In the genomic region with DNA sequence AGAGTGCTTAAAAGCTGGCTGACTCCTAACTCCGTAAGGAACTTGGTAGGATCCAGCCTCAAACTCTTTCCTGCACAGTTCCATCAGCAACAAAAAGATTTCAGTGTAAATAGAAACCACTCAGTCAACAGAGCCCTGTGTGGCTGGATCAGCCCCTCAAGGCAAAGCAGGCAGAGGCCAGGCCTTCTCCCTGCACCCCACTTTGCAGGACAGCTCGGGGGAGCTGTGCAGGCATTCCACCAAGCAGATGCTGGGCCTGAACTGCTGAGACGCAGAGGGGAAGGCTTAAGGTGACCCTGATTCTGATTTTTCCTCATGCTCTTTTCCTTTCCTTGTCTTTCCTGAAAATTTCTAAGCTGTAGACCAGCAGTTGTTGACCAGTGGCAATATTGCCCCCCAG, we compare ENCODE assay signal across 16 cellular contexts.
DNase-seq lines count a peak whose midpoint lies in the region; ATAC-seq and TF ChIP-seq lines count a peak whose summit lies in the region.
"Had no signal": no experiment of that assay in that cellular context is flagged by ENCODE, and none has a peak within 500 bp of the region (broad histone marks: within the 10 kb centered on the region; RNA-seq: fewer than 3 reads in every experiment).

No MANE protein-coding gene starts in this region.

- peak overlapping the region; percentile 56 for H3K27ac ChIP-seq in OCI-LY1 (ENCODE audit: low read depth, low read length, poor library complexity, severe bottlenecking)
- peak overlapping the region; percentile 20 to 77 (median 31) for H3K27ac ChIP-seq in esophagus muscularis mucosa (replicated peaks in 1 of 4)
- H3K27ac ChIP-seq in trophoblast cell (ENCODE audit: low read depth, low read length) = peak overlapping the region; percentile 29

- H3K4me2 ChIP-seq in OCI-LY1 (ENCODE audit: low read length) (no peak overlapping the region), trophoblast cell (ENCODE audit: low read length) (no peak overlapping the region)

- no peak overlapping the region for H4K12ac ChIP-seq in trophoblast cell (ENCODE audit: low read depth, low read length)

- peaks cover 24% of the 10 kb centered on the region for H3K4me1 Mint-ChIP-seq in activated naive CD8-positive, alpha-beta T cell (ENCODE audit: low read depth)
- H3K4me1 Mint-ChIP-seq in activated naive CD8-positive, alpha-beta T cell treated with anti-CD3 and anti-CD28 coated beads, Interleukin-2, amount 50 U/mL, for 24 hours = peaks cover 27% of the 10 kb centered on the region
- H3K4me1 Mint-ChIP-seq: CD14-positive monocyte had no signal

- no peak for ATAC-seq in activated naive CD8-positive, alpha-beta T cell treated with anti-CD3 and anti-CD28 coated beads, Interleukin-2, amount 50 U/mL, for 24 hours

- H3K36me3 Mint-ChIP-seq in activated naive CD8-positive, alpha-beta T cell = peaks cover 40% of the 10 kb centered on the region
- H3K36me3 Mint-ChIP-seq in activated naive CD8-positive, alpha-beta T cell treated with anti-CD3 and anti-CD28 coated beads, Interleukin-2, amount 50 U/mL, for 24 hours (ENCODE audit: low read depth) = peaks cover 64% of the 10 kb centered on the region
- H3K36me3 Mint-ChIP-seq: CD14-positive monocyte had no signal

- H2AFZ ChIP-seq in OCI-LY1 (ENCODE audit: low read length) = no peak overlapping the region
- H2AFZ ChIP-seq in trophoblast cell (ENCODE audit: insufficient read depth, low read length, poor library complexity) = no peak overlapping the region

- no peak overlapping the region for H3K4me3 Mint-ChIP-seq in activated naive CD8-positive, alpha-beta T cell
- H3K4me3 Mint-ChIP-seq in activated naive CD8-positive, alpha-beta T cell treated with anti-CD3 and anti-CD28 coated beads, Interleukin-2, amount 50 U/mL, for 24 hours = no peak overlapping the region
- H3K4me3 Mint-ChIP-seq: CD14-positive monocyte, H9 had no signal

- peaks cover 33% of the 10 kb centered on the region for H3K4me1 ChIP-seq in OCI-LY1 (ENCODE audit: insufficient read depth, low read length, severe bottlenecking)
- peaks cover 35 to 62% (median 53%) of the 10 kb centered on the region in 4 donors for H3K4me1 ChIP-seq in esophagus muscularis mucosa
- peaks cover 18 to 20% of the 10 kb centered on the region in 2 experiments for H3K4me1 ChIP-seq in trophoblast cell (ENCODE audit: control insufficient read depth in 1 of 2, insufficient read depth in 2 of 2, low read length in 2 of 2)

- TF ChIP-seq CTCF in OCI-LY1 (IDR thresholded peaks at IDR 0.05; ENCODE audit: low read length) (no peak), esophagus muscularis mucosa (IDR thresholded peaks at IDR 0.05) (no peak)

- H3K27ac Mint-ChIP-seq in activated naive CD8-positive, alpha-beta T cell = peak overlapping the region; percentile 28
- H3K27ac Mint-ChIP-seq in activated naive CD8-positive, alpha-beta T cell treated with anti-CD3 and anti-CD28 coated beads, Interleukin-2, amount 50 U/mL, for 24 hours = no peak overlapping the region
- H3K27ac Mint-ChIP-seq: H9 had no signal

- no peaks in the 10 kb centered on the region for H3K9me2 ChIP-seq in OCI-LY1 (ENCODE audit: low read depth, low read length)

- H2BK120ac ChIP-seq in trophoblast cell (ENCODE audit: insufficient read depth, low read length, poor library complexity) = peak overlapping the region; percentile 16

- intact Hi-C loops in esophagus muscularis mucosa (cut with DNase I) = loop anchor here (10.0 kb wide), 1 partner anchor 144 kb away; no protein-coding TSS in a partner anchor

- no peak overlapping the region for H3K4ac ChIP-seq in trophoblast cell (ENCODE audit: low read depth, low read length)

- H3K18ac ChIP-seq in trophoblast cell (ENCODE audit: low read length) = no peak overlapping the region

- H3K79me2 ChIP-seq in OCI-LY1 (ENCODE audit: insufficient read depth, low read length) (no peaks in the 10 kb centered on the region), trophoblast cell (ENCODE audit: control insufficient read depth, insufficient read depth, low read length, poor library complexity) (peaks cover 3% of the 10 kb centered on the region)

- H3K9me3 ChIP-seq in OCI-LY1 (ENCODE audit: low read length) = peaks cover 9% of the 10 kb centered on the region
- no peaks in the 10 kb centered on the region for H3K9me3 ChIP-seq in esophagus muscularis mucosa
- H3K9me3 ChIP-seq in trophoblast cell (ENCODE audit: insufficient read depth, low read depth, low read length) = peaks cover 3% of the 10 kb centered on the region
- H3K9me3 ChIP-seq: Caco-2 had no signal

- H4K8ac ChIP-seq in trophoblast cell (ENCODE audit: low read depth, low read length) = peak overlapping the region; percentile 31

- H2BK12ac ChIP-seq in trophoblast cell (ENCODE audit: low read length) = peak overlapping the region; percentile 12

- no peaks in the 10 kb centered on the region for H3K27me3 Mint-ChIP-seq in activated naive CD8-positive, alpha-beta T cell
- H3K27me3 Mint-ChIP-seq in activated naive CD8-positive, alpha-beta T cell treated with anti-CD3 and anti-CD28 coated beads, Interleukin-2, amount 50 U/mL, for 24 hours = no peaks in the 10 kb centered on the region

- H3K36me3 ChIP-seq in OCI-LY1 (ENCODE audit: insufficient read depth, low read length) (peaks cover 75% of the 10 kb centered on the region), esophagus muscularis mucosa (peaks cover 0 to 20% (median 0%) of the 10 kb centered on the region in 4 donors), trophoblast cell (ENCODE audit: control insufficient read depth in 1 of 2, insufficient read depth in 2 of 2, low read length in 2 of 2) (peaks cover 3 to 15% of the 10 kb centered on the region in 2 experiments)

- H3K23ac ChIP-seq in trophoblast cell (ENCODE audit: low read length) = no peak overlapping the region

- DNase-seq in activated naive CD8-positive, alpha-beta T cell treated with anti-CD3 and anti-CD28 coated beads, Interleukin-2, amount 50 U/mL, for 24 hours = no peak
- DNase-seq in esophagus muscularis mucosa (ENCODE audit: extremely low spot score) (no peak), trophoblast cell (no peak), activated gamma-delta T cell (lab: John Stamatoyannopoulos, UW) (no peak), SKM-1 treated with dmso at 0.1 percent for 144 hours (lab: John Stamatoyannopoulos, UW; ENCODE audit: unreplicated experiment) (no peak)
- DNase-seq in stimulated activated CD4-positive, alpha-beta T cell treated with anti-CD3 and anti-CD28 coated beads, Interleukin-4, amount 100 ng/mL, for 1 hour = no peak
- DNase-seq: Caco-2, H9, MM.1S, NCI-H1105 treated with DMSO at 0.1 percent for 48 hours, NCI-H187, NCI-H446, NCI-H82 had no signal

- H3K9me3 Mint-ChIP-seq in activated naive CD8-positive, alpha-beta T cell (ENCODE audit: low read depth) = no peaks in the 10 kb centered on the region
- H3K9me3 Mint-ChIP-seq in activated naive CD8-positive, alpha-beta T cell treated with anti-CD3 and anti-CD28 coated beads, Interleukin-2, amount 50 U/mL, for 24 hours = no peaks in the 10 kb centered on the region
- H3K9me3 Mint-ChIP-seq: H9 had no signal

- H3K4me3 ChIP-seq in OCI-LY1 (ENCODE audit: low read depth, low read length, poor library complexity, severe bottlenecking) (no peak overlapping the region), esophagus muscularis mucosa (no peak overlapping the region), trophoblast cell (ENCODE audit: low read depth, low read length) (no peak overlapping the region)

- H2BK5ac ChIP-seq in trophoblast cell (ENCODE audit: low read depth, low read length, poor library complexity) = no peak overlapping the region

- no peak for TF ChIP-seq EP300 in esophagus muscularis mucosa (IDR thresholded peaks at IDR 0.05)

- H3K14ac ChIP-seq in trophoblast cell (ENCODE audit: low read length) = peak overlapping the region; percentile 28

- peaks cover 31% of the 10 kb centered on the region for H3K79me1 ChIP-seq in trophoblast cell (ENCODE audit: low read length)

- no peak overlapping the region for H2AK5ac ChIP-seq in trophoblast cell (ENCODE audit: low read length)

- H3K9ac ChIP-seq in OCI-LY1 (ENCODE audit: low read length) (no peak overlapping the region), trophoblast cell (ENCODE audit: low read length) (no peak overlapping the region)

- no peaks in the 10 kb centered on the region for H3F3A ChIP-seq in OCI-LY1 (ENCODE audit: insufficient read depth, low read length)

- H4K20me1 ChIP-seq in OCI-LY1 (ENCODE audit: insufficient read depth, low read length) = no peaks in the 10 kb centered on the region

- TF ChIP-seq POLR2A in esophagus muscularis mucosa (IDR thresholded peaks at IDR 0.05; ENCODE audit: low read depth) = no peak

- H3K27me3 ChIP-seq in OCI-LY1 (ENCODE audit: insufficient read depth, low read length) (no peaks in the 10 kb centered on the region), esophagus muscularis mucosa (no peaks in the 10 kb centered on the region), trophoblast cell (ENCODE audit: insufficient read depth, low read length) (no peaks in the 10 kb centered on the region)

- peak overlapping the region; percentile 31 for H4K91ac ChIP-seq in trophoblast cell (ENCODE audit: low read depth, low read length)

- WGBS in esophagus muscularis mucosa = 73% methylated on average over 3 of the region's 3 CpGs
- WGBS in trophoblast cell (ENCODE audit: extremely low coverage, insufficient coverage, insufficient read length) = no CpG with 5 or more reads among the region's 3 CpGs
